In the genomic region with DNA sequence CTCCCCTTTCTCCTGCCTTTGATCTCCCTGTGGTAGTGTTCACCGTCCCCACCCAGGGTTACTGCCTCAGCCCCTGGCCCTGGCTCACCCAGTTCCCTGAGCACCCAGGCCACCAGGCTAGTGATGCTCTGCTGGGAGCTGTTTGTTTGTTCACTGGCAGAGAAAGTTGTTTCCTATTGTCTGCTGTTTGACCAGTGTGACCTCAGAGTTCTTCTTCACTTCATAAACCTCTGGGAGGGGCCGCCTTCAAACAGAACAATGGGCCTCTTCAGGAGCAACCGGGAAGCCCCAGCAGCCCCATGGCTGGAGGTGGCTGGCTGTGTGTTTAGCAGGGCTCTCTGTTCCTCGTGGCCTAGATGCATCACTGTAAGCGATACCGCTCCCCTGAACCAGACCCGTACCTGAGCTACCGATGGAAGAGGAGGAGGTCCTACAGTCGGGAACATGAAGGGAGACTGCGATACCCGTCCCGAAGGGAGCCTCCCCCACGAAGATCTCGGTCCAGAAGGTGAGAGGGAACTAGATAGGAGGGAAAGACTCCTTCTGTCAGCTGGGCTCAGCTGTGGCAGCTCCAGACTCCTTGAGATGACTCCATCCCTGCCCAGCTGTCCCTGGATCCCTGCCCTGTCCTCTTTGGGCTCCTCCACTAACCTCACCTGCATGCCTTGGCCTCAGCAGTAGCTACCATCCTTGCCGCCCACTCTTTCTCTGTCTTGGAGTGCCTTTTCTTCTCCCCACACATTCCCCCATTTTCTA, we compare ENCODE assay signal across 20 cellular contexts. TPM values are rescaled to one million over a fixed set of nuclear protein-coding genes. Genes with fewer than 3 reads are reported as not detected.
DNase-seq lines count a peak whose midpoint lies in the region; ATAC-seq and TF ChIP-seq lines count a peak whose summit lies in the region.
"Had no signal": no experiment of that assay in that cellular context is flagged by ENCODE, and none has a peak within 500 bp of the region (broad histone marks: within the 10 kb centered on the region; RNA-seq: fewer than 3 reads in every experiment).

No MANE protein-coding gene starts in this region.

- H3K36me3 ChIP-seq in trophoblast cell (ENCODE audit: control insufficient read depth in 1 of 2, insufficient read depth in 2 of 2, low read length in 2 of 2) = peaks cover 55 to 60% of the 10 kb centered on the region in 2 experiments
- H3K36me3 ChIP-seq in WERI-Rb-1 = peaks cover 51% of the 10 kb centered on the region
- H3K36me3 ChIP-seq: ovary had no signal

- ATAC-seq in activated CD8-positive, alpha-beta memory T cell treated with anti-CD3 and anti-CD28 coated beads, Interleukin-2, amount 10 ng/mL, durations not matched to agents 7 days and 5 days = no peak
- no peak for ATAC-seq in activated naive CD8-positive, alpha-beta T cell treated with anti-CD3 and anti-CD28 coated beads, Interleukin-2, amount 10 ng/mL, durations not matched to agents 7 days and 5 days (ENCODE audit: low read depth)
- ATAC-seq: A549, esophagus mucosa, Panc1 had no signal

- no peak overlapping the region for H3K4me2 ChIP-seq in trophoblast cell (ENCODE audit: low read length)
- H3K4me2 ChIP-seq: A549 had no signal

- WGBS in trophoblast cell (ENCODE audit: extremely low coverage, insufficient coverage, insufficient read length) = no CpG with 5 or more reads among the region's 15 CpGs

- no peaks in the 10 kb centered on the region for H3K9me3 Mint-ChIP-seq in activated CD8-positive, alpha-beta memory T cell treated with anti-CD3 and anti-CD28 coated beads, Interleukin-2, amount 10 ng/mL, durations not matched to agents 7 days and 5 days (ENCODE audit: low read depth)
- H3K9me3 Mint-ChIP-seq in activated naive CD8-positive, alpha-beta T cell treated with anti-CD3 and anti-CD28 coated beads, Interleukin-2, amount 10 ng/mL, durations not matched to agents 7 days and 5 days = no peaks in the 10 kb centered on the region
- H3K9me3 Mint-ChIP-seq: dendritic cell treated with granulocyte-macrophage colony-stimulating factor and Interleukin-4, amounts not matched to agents 40 ng/mL and 50 ng/mL, for 4 days had no signal

- peaks cover 3 to 8% of the 10 kb centered on the region in 2 experiments for H3K4me1 ChIP-seq in trophoblast cell (ENCODE audit: control insufficient read depth in 1 of 2, insufficient read depth in 2 of 2, low read length in 2 of 2)

- H3K9me3 ChIP-seq in trophoblast cell (ENCODE audit: insufficient read depth, low read depth, low read length) (no peaks in the 10 kb centered on the region), WERI-Rb-1 (ENCODE audit: severe bottlenecking) (no peaks in the 10 kb centered on the region)
- H3K9me3 ChIP-seq: A549, ovary, upper lobe of left lung had no signal

- H4K12ac ChIP-seq in trophoblast cell (ENCODE audit: low read depth, low read length) = no peak overlapping the region

- no peak overlapping the region for H2BK12ac ChIP-seq in trophoblast cell (ENCODE audit: low read length)

- no peak overlapping the region for H3K9ac ChIP-seq in trophoblast cell (ENCODE audit: low read length)

- H3K79me2 ChIP-seq in trophoblast cell (ENCODE audit: control insufficient read depth, insufficient read depth, low read length, poor library complexity) = peaks cover 25% of the 10 kb centered on the region

- H3K79me1 ChIP-seq in trophoblast cell (ENCODE audit: low read length) = peaks cover 18% of the 10 kb centered on the region

- no peak overlapping the region for H2AK5ac ChIP-seq in trophoblast cell (ENCODE audit: low read length)

- H3K27ac Mint-ChIP-seq in activated CD8-positive, alpha-beta memory T cell treated with anti-CD3 and anti-CD28 coated beads, Interleukin-2, amount 10 ng/mL, durations not matched to agents 7 days and 5 days = peak overlapping the region; percentile 45
- peak overlapping the region; percentile 2 for H3K27ac Mint-ChIP-seq in activated naive CD8-positive, alpha-beta T cell treated with anti-CD3 and anti-CD28 coated beads, Interleukin-2, amount 10 ng/mL, durations not matched to agents 7 days and 5 days
- H3K27ac Mint-ChIP-seq: dendritic cell treated with granulocyte-macrophage colony-stimulating factor and Interleukin-4, amounts not matched to agents 40 ng/mL and 50 ng/mL, for 4 days had no signal

- H3K4me3 ChIP-seq in trophoblast cell (ENCODE audit: low read depth, low read length) (no peak overlapping the region), WERI-Rb-1 (ENCODE audit: low read depth, low read length) (no peak overlapping the region)
- H3K4me3 ChIP-seq: A549, ovary, skin epidermis, upper lobe of left lung had no signal

- POLR2A ChIA-PET in activated naive CD8-positive, alpha-beta T cell treated with anti-CD3 and anti-CD28 coated beads, Interleukin-2, amount 10 ng/mL, durations not matched to agents 7 days and 5 days (lab: Charles Lee) = interaction anchor here (0.6 to 1.4 kb wide), 3 partner anchors 243 to 1330 kb away, joined by 3 to 5 read pairs (median 4); a partner anchor contains a TSS

- DNase-seq in activated CD8-positive, alpha-beta memory T cell treated with anti-CD3 and anti-CD28 coated beads, Interleukin-2, amount 10 ng/mL, durations not matched to agents 7 days and 5 days = no peak
- no peak for DNase-seq in activated CD8-positive, alpha-beta memory T cell treated with anti-CD3 and anti-CD28 coated beads for 24 hours
- DNase-seq in DMS53 treated with DMSO at 0.1 percent for 48 hours (lab: John Stamatoyannopoulos, UW; ENCODE audit: unreplicated experiment) = peak; percentile 13
- no peak for DNase-seq in activated naive CD8-positive, alpha-beta T cell treated with anti-CD3 and anti-CD28 coated beads, Interleukin-2, amount 10 ng/mL, durations not matched to agents 7 days and 5 days
- no peak for DNase-seq in trophoblast cell
- no peak for DNase-seq in WERI-Rb-1
- no peak for DNase-seq in GM10266 (ENCODE audit: extremely low spot score)
- DNase-seq in SKM-1 (lab: John Stamatoyannopoulos, UW; ENCODE audit: unreplicated experiment) = no peak
- DNase-seq: activated CD4-positive, CD25-positive, alpha-beta regulatory T cell; midbrain; MV-4-11; NCI-H2081; NCI-H526 treated with DMSO at 0.1 percent for 48 hours had no signal

- no peak overlapping the region for H2BK120ac ChIP-seq in trophoblast cell (ENCODE audit: insufficient read depth, low read length, poor library complexity)

- no peaks in the 10 kb centered on the region for H3K27me3 Mint-ChIP-seq in activated CD8-positive, alpha-beta memory T cell treated with anti-CD3 and anti-CD28 coated beads, Interleukin-2, amount 10 ng/mL, durations not matched to agents 7 days and 5 days
- no peaks in the 10 kb centered on the region for H3K27me3 Mint-ChIP-seq in activated naive CD8-positive, alpha-beta T cell treated with anti-CD3 and anti-CD28 coated beads, Interleukin-2, amount 10 ng/mL, durations not matched to agents 7 days and 5 days
- H3K27me3 Mint-ChIP-seq: dendritic cell treated with granulocyte-macrophage colony-stimulating factor and Interleukin-4, amounts not matched to agents 40 ng/mL and 50 ng/mL, for 4 days had no signal

- no peak overlapping the region for H4K91ac ChIP-seq in trophoblast cell (ENCODE audit: low read depth, low read length)

- H2BK5ac ChIP-seq in trophoblast cell (ENCODE audit: low read depth, low read length, poor library complexity) = no peak overlapping the region

- peaks cover 53% of the 10 kb centered on the region for H3K36me3 Mint-ChIP-seq in activated CD8-positive, alpha-beta memory T cell treated with anti-CD3 and anti-CD28 coated beads, Interleukin-2, amount 10 ng/mL, durations not matched to agents 7 days and 5 days
- H3K36me3 Mint-ChIP-seq in activated naive CD8-positive, alpha-beta T cell treated with anti-CD3 and anti-CD28 coated beads, Interleukin-2, amount 10 ng/mL, durations not matched to agents 7 days and 5 days = peaks cover 26% of the 10 kb centered on the region

- TF ChIP-seq CTCF in WERI-Rb-1 (IDR thresholded peaks at IDR 0.05; ENCODE audit: low read depth, low read length) = no peak
- no peak for TF ChIP-seq CTCF in GM10266 (IDR thresholded peaks at IDR 0.05; ENCODE audit: control insufficient read depth, insufficient read depth, low read depth, missing control alignments)

- H3K4me1 Mint-ChIP-seq in activated CD8-positive, alpha-beta memory T cell treated with anti-CD3 and anti-CD28 coated beads, Interleukin-2, amount 10 ng/mL, durations not matched to agents 7 days and 5 days = peaks cover 43% of the 10 kb centered on the region
- peaks cover 35% of the 10 kb centered on the region for H3K4me1 Mint-ChIP-seq in activated naive CD8-positive, alpha-beta T cell treated with anti-CD3 and anti-CD28 coated beads, Interleukin-2, amount 10 ng/mL, durations not matched to agents 7 days and 5 days

- peak overlapping the region; percentile 13 for H3K4ac ChIP-seq in trophoblast cell (ENCODE audit: low read depth, low read length)

- H3K27me3 ChIP-seq in trophoblast cell (ENCODE audit: insufficient read depth, low read length) (no peaks in the 10 kb centered on the region), WERI-Rb-1 (ENCODE audit: insufficient read depth, low read depth, severe bottlenecking) (no peaks in the 10 kb centered on the region)
- H3K27me3 ChIP-seq: ovary, upper lobe of left lung had no signal

- H2AFZ ChIP-seq in trophoblast cell (ENCODE audit: insufficient read depth, low read length, poor library complexity) = no peak overlapping the region

- H3K18ac ChIP-seq in trophoblast cell (ENCODE audit: low read length) = no peak overlapping the region

- no peak overlapping the region for H3K4me3 Mint-ChIP-seq in activated CD8-positive, alpha-beta memory T cell treated with anti-CD3 and anti-CD28 coated beads, Interleukin-2, amount 10 ng/mL, durations not matched to agents 7 days and 5 days
- H3K4me3 Mint-ChIP-seq in activated naive CD8-positive, alpha-beta T cell treated with anti-CD3 and anti-CD28 coated beads, Interleukin-2, amount 10 ng/mL, durations not matched to agents 7 days and 5 days = peak overlapping the region; percentile 22
- H3K4me3 Mint-ChIP-seq: dendritic cell treated with granulocyte-macrophage colony-stimulating factor and Interleukin-4, amounts not matched to agents 40 ng/mL and 50 ng/mL, for 4 days had no signal

- CTCF ChIA-PET in activated CD8-positive, alpha-beta memory T cell treated with anti-CD3 and anti-CD28 coated beads, Interleukin-2, amount 10 ng/mL, durations not matched to agents 7 days and 5 days (lab: Charles Lee) = interaction anchor here (0.6 to 13.1 kb wide), 6 partner anchors 8 to 423 kb away, joined by 3 to 172 read pairs (median 3); no protein-coding TSS in a partner anchor

- no peak overlapping the region for H3K27ac ChIP-seq in trophoblast cell (ENCODE audit: low read depth, low read length)
- no peak overlapping the region for H3K27ac ChIP-seq in WERI-Rb-1
- H3K27ac ChIP-seq: A549, ovary had no signal

- no peak overlapping the region for H4K8ac ChIP-seq in trophoblast cell (ENCODE audit: low read depth, low read length)

- H3K23ac ChIP-seq in trophoblast cell (ENCODE audit: low read length) = no peak overlapping the region

- H3K14ac ChIP-seq in trophoblast cell (ENCODE audit: low read length) = no peak overlapping the region

RNA-seq across cellular contexts. Expression of a gene that starts 3.4 kb away (rescaled TPM):
- 100 to 1,000 TPM; 120 to 140 TPM for total RNA-seq in activated CD8-positive, alpha-beta memory T cell treated with anti-CD3 and anti-CD28 coated beads, Interleukin-2, amount 10 ng/mL, durations not matched to agents 7 days and 5 days
- total RNA-seq in activated naive CD8-positive, alpha-beta T cell treated with anti-CD3 and anti-CD28 coated beads, Interleukin-2, amount 10 ng/mL, durations not matched to agents 7 days and 5 days = 100 to 1,000 TPM; 134 to 148 TPM
- 68.1 and 72.0 TPM in 2 replicates for polyA plus RNA-seq in trophoblast cell (2013)
